36 cellular contexts compared by ENCODE assay signal in the genomic region with DNA sequence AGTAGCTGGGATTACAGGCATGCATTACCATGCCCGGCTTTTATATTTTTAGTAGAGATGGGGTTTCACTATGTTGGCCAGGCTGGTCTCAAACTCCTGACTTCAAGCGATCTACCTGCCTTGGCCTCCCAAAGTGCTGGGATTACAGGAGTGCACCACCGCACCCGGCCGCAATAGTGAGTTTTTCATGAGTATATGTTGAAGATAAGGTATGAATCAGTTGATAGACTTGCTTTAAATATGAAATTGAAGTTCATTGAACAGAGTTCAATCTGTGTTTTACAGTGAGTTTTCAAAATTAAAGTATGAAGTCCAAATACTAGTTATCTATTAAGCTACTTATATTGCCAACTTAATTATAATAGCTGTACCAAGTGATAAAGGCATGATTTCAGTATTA. TPM values are rescaled to one million over a fixed set of nuclear protein-coding genes. Genes with fewer than 3 reads are reported as not detected.
"Had no signal": no experiment of that assay in that cellular context is flagged by ENCODE, and none has a peak within 500 bp of the region (broad histone marks: within the 10 kb centered on the region; RNA-seq: fewer than 3 reads in every experiment).

No MANE protein-coding gene starts in this region.

- DNase-seq: Karpas-422, Kasumi-1, KG1, MG63, MM.1S, MV-4-11, NCI-H1048, NCI-H1092, NCI-H1092 treated with DMSO at 0.1 percent for 48 hours, NCI-H1105, NCI-H1105 treated with DMSO at 0.1 percent for 48 hours, NCI-H1417, NCI-H1417 treated with DMSO at 0.1 percent for 48 hours, NCI-H1436, NCI-H1436 treated with DMSO at 0.1 percent for 48 hours, NCI-H146, NCI-H1694, NCI-H1694 treated with DMSO at 0.1 percent for 48 hours, NCI-H187, NCI-H187 treated with DMSO at 0.1 percent for 48 hours, NCI-H1930, NCI-H2029, NCI-H2029 treated with DMSO at 0.1 percent for 48 hours, NCI-H2081, NCI-H2081 treated with DMSO at 0.1 percent for 48 hours, NCI-H2107, NCI-H2171, NCI-H2227 treated with DMSO at 0.1 percent for 48 hours, NCI-H226, NCI-H345, NCI-H446, NCI-H446 treated with DMSO at 0.1 percent for 48 hours, NCI-H510A had no signal

- H3K9me3 ChIP-seq: MG63 had no signal

- H3K27me3 ChIP-seq: MG63 had no signal

- H3K4me3 ChIP-seq: MG63 had no signal

- H3K27ac ChIP-seq: KMS-11 had no signal

RNA-seq across cellular contexts. Expression of a gene that starts 15.2 kb away (rescaled TPM):
- total RNA-seq: LHCN-M2, MCF 10A had no signal
